29 cellular contexts compared by ENCODE assay signal in the genomic region with DNA sequence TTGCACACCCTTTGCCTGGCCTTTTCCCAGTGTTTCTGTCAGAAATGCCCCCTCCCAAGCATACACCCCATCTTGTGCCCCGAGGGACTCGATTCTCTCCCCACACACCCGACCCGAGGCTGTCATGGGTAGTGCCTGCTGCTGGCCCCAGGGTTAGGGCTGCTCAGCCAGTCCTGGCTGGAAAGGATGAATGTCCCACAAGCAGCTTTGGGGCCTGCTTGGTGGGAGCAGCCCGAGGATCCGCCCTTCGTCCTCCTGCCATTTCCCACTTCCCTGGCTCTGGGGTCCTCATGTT. TPM values are rescaled to one million over a fixed set of nuclear protein-coding genes. Genes with fewer than 3 reads are reported as not detected.
"Had no signal": no experiment of that assay in that cellular context is flagged by ENCODE, and none has a peak within 500 bp of the region (broad histone marks: within the 10 kb centered on the region; RNA-seq: fewer than 3 reads in every experiment).

No MANE protein-coding gene starts in this region.

- H3K9ac ChIP-seq: neural progenitor cell, parathyroid adenoma had no signal

- H3K27ac ChIP-seq: neural progenitor cell, ovary, parathyroid adenoma, psoas muscle, right lobe of liver, sigmoid colon, suprapubic skin, testis, tibial artery, transverse colon, upper lobe of right lung, uterus had no signal

- H2AFZ ChIP-seq: neural progenitor cell, parathyroid adenoma had no signal

- H3K4me1 Mint-ChIP-seq: naive thymus-derived CD4-positive, alpha-beta T cell; natural killer cell; nephron; stimulated activated effector memory CD8-positive, alpha-beta T cell treated with anti-CD3 and anti-CD28 coated beads, Interleukin-12 subunit alpha, Interleukin-12 subunit beta, amount 100 ng/mL, for 72 hours; stimulated activated naive CD8-positive, alpha-beta T cell treated with anti-CD3 and anti-CD28 coated beads, Interleukin-15, amount 100 ng/mL, for 72 hours had no signal

- H3K36me3 Mint-ChIP-seq: naive thymus-derived CD4-positive, alpha-beta T cell; natural killer cell; neural progenitor cell; stimulated activated effector memory CD8-positive, alpha-beta T cell treated with anti-CD3 and anti-CD28 coated beads, Interleukin-12 subunit alpha, Interleukin-12 subunit beta, amount 100 ng/mL, for 72 hours; type B pancreatic cell had no signal

- H3K4me2 ChIP-seq: neural progenitor cell had no signal

- DNase-seq: naive thymus-derived CD4-positive, alpha-beta T cell; natural killer cell; occipital lobe; ovary; posterior cingulate gyrus; psoas muscle; right cardiac atrium; right lobe of liver; sigmoid colon; small intestine; stimulated activated CD4-positive, alpha-beta T cell treated with anti-CD3 and anti-CD28 coated beads, Interleukin-15, amount 100 ng/mL, for 24 hours; stimulated activated CD4-positive, alpha-beta T cell treated with anti-CD3 and anti-CD28 coated beads, Interleukin-2, amount 100 ng/mL, for 24 hours; stimulated activated CD4-positive, alpha-beta T cell treated with anti-CD3 and anti-CD28 coated beads, Interleukin-2, amount 100 ng/mL, for 48 hours; stimulated activated CD4-positive, alpha-beta T cell treated with anti-CD3 and anti-CD28 coated beads, Interleukin-4, amount 100 ng/mL, for 4 hours; stimulated activated naive CD4-positive, alpha-beta T cell; stimulated activated naive CD8-positive, alpha-beta T cell treated with anti-CD3 and anti-CD28 coated beads, Interleukin-15, amount 100 ng/mL, for 72 hours; stimulated activated naive CD8-positive, alpha-beta T cell treated with anti-CD3 and anti-CD28 coated beads, Interleukin-15, Interleukin-2, amounts not matched to agents 100 U/mL and 50 U/mL, for 24 hours; testis; tibial artery; transverse colon; upper lobe of right lung; uterus had no signal

- H3K4me3 ChIP-seq: neural progenitor cell, ovary, psoas muscle, right lobe of liver, sigmoid colon, suprapubic skin, testis, tibial artery, transverse colon, upper lobe of right lung, uterus had no signal

- H3K27ac Mint-ChIP-seq: naive thymus-derived CD4-positive, alpha-beta T cell; natural killer cell; nephron; neural progenitor cell; stimulated activated effector memory CD8-positive, alpha-beta T cell treated with anti-CD3 and anti-CD28 coated beads, Interleukin-12 subunit alpha, Interleukin-12 subunit beta, amount 100 ng/mL, for 72 hours; type B pancreatic cell had no signal

- H3K9me3 ChIP-seq: ovary, psoas muscle, right lobe of liver, sigmoid colon, suprapubic skin, testis, tibial artery, transverse colon, upper lobe of right lung, uterus had no signal

- H3K36me3 ChIP-seq: neural progenitor cell, ovary, right lobe of liver, sigmoid colon, suprapubic skin, tibial artery, transverse colon, upper lobe of right lung, uterus had no signal

- ATAC-seq: naive thymus-derived CD4-positive, alpha-beta T cell; natural killer cell; psoas muscle; right cardiac atrium; right lobe of liver; stimulated activated effector memory CD8-positive, alpha-beta T cell treated with anti-CD3 and anti-CD28 coated beads, Interleukin-12 subunit alpha, Interleukin-12 subunit beta, amount 100 ng/mL, for 72 hours; stimulated activated naive CD8-positive, alpha-beta T cell treated with anti-CD3 and anti-CD28 coated beads, Interleukin-15, amount 100 ng/mL, for 72 hours; stimulated activated naive CD8-positive, alpha-beta T cell treated with anti-CD3 and anti-CD28 coated beads, Interleukin-15, Interleukin-2, amounts not matched to agents 100 U/mL and 50 U/mL, for 24 hours; upper lobe of right lung had no signal

- H3K27me3 ChIP-seq: neural progenitor cell, ovary, right lobe of liver, testis, uterus had no signal

- H3K4me1 ChIP-seq: parathyroid adenoma, psoas muscle, sigmoid colon, suprapubic skin, testis, tibial artery, transverse colon, upper lobe of right lung, uterus had no signal

- H3K9me3 Mint-ChIP-seq: naive thymus-derived CD4-positive, alpha-beta T cell; natural killer cell; nephron; neural progenitor cell; stimulated activated effector memory CD8-positive, alpha-beta T cell treated with anti-CD3 and anti-CD28 coated beads, Interleukin-12 subunit alpha, Interleukin-12 subunit beta, amount 100 ng/mL, for 72 hours; stimulated activated naive CD8-positive, alpha-beta T cell treated with anti-CD3 and anti-CD28 coated beads, Interleukin-15, amount 100 ng/mL, for 72 hours; type B pancreatic cell had no signal

- H3K4me3 Mint-ChIP-seq: naive thymus-derived CD4-positive, alpha-beta T cell; natural killer cell; nephron; stimulated activated effector memory CD8-positive, alpha-beta T cell treated with anti-CD3 and anti-CD28 coated beads, Interleukin-12 subunit alpha, Interleukin-12 subunit beta, amount 100 ng/mL, for 72 hours; stimulated activated naive CD8-positive, alpha-beta T cell treated with anti-CD3 and anti-CD28 coated beads, Interleukin-15, amount 100 ng/mL, for 72 hours; type B pancreatic cell had no signal

RNA-seq across cellular contexts. Expression of a gene that starts 55.0 kb away (rescaled TPM):
- total RNA-seq: natural killer cell, osteoblast had no signal
